Comparison of ENCODE assay signal across 8 cellular contexts in genomic region chr10:97407211-97407951, GRCh38. TPM values are rescaled to one million over a fixed set of nuclear protein-coding genes. Genes with fewer than 3 reads are reported as not detected.
DNase-seq lines count a peak whose midpoint lies in the region; ATAC-seq, FAIRE-seq and TF ChIP-seq lines count a peak whose summit lies in the region.

No MANE protein-coding gene starts in this region.

- no peaks in the 10 kb centered on the region for H3K36me3 ChIP-seq in SK-N-SH (replicated peaks in 1 of 2; ENCODE audit: control insufficient read depth in 1 of 2, insufficient read depth in 2 of 2, low read length in 1 of 2)

- TF ChIP-seq CTCF in 22Rv1 (IDR thresholded peaks at IDR 0.05) (peak; percentile 96), SK-N-SH (IDR thresholded peaks at IDR 0.05) (peak; percentile 96)

- H3K36me3 Mint-ChIP-seq in activated naive CD8-positive, alpha-beta T cell treated with anti-CD3 and anti-CD28 coated beads, Interleukin-2, amount 50 U/mL, for 24 hours (ENCODE audit: low read depth) = no peaks in the 10 kb centered on the region

- H3K4me3 Mint-ChIP-seq in activated naive CD8-positive, alpha-beta T cell treated with anti-CD3 and anti-CD28 coated beads, Interleukin-2, amount 50 U/mL, for 24 hours = no peak overlapping the region

- intact Hi-C loops in Right ventricle myocardium superior (cut with DNase I) = loop anchor here (5.0 kb wide), 1 partner anchor 210 kb away; no protein-coding TSS in a partner anchor

- CTCF ChIA-PET in SK-N-SH (lab: Yijun Ruan, JAX) = interaction anchor here (0.6 to 2.9 kb wide), 21 partner anchors 8 to 323 kb away, joined by 3 to 35 read pairs (median 3); partner anchors contain the start of genes ANKRD2, EXOSC1 and ZDHHC16

- peaks cover 14% of the 10 kb centered on the region for H3K4me1 Mint-ChIP-seq in activated naive CD8-positive, alpha-beta T cell treated with anti-CD3 and anti-CD28 coated beads, Interleukin-2, amount 50 U/mL, for 24 hours

- H3K27me3 ChIP-seq in SK-N-SH (ENCODE audit: insufficient read depth) = no peaks in the 10 kb centered on the region

- peak overlapping the region; percentile 67 for H3K4me2 ChIP-seq in SK-N-SH

- peaks cover 0 to 4% of the 10 kb centered on the region in 2 experiments; a peak in 1 of 4 replicates for H3K4me1 ChIP-seq in SK-N-SH (ENCODE audit: control insufficient read depth in 1 of 2, insufficient read depth in 2 of 2, low read depth in 1 of 2, low read length in 1 of 2)

- peaks cover 7% of the 10 kb centered on the region for H3F3A ChIP-seq in SK-N-SH (replicated peaks; ENCODE audit: insufficient read depth)

- FAIRE-seq in GM12892 (lab: Jason Lieb, UNC) = peak; percentile 93

- H3K9me2 ChIP-seq in SK-N-SH = no peaks in the 10 kb centered on the region

- peak; percentile 59 for TF ChIP-seq RAD21 in SK-N-SH (IDR thresholded peaks at IDR 0.05; ENCODE audit: low read length)

- WGBS in SK-N-SH (ENCODE audit: low lambda C conversion rate) = 0% methylated on average over 6 of the region's 10 CpGs

- H3K27ac Mint-ChIP-seq in activated naive CD8-positive, alpha-beta T cell treated with anti-CD3 and anti-CD28 coated beads, Interleukin-2, amount 50 U/mL, for 24 hours = peak overlapping the region; percentile 71

- peak overlapping the region; percentile 75; the same call in 1 of the 2 replicates for H2AFZ ChIP-seq in SK-N-SH (ENCODE audit: low read depth)

- no peak for TF ChIP-seq EP300 in SK-N-SH (IDR thresholded peaks at IDR 0.05; ENCODE audit: borderline replicate concordance in 1 of 2, low read depth in 1 of 2, low read length in 1 of 2)

- H3K27me3 Mint-ChIP-seq in activated naive CD8-positive, alpha-beta T cell treated with anti-CD3 and anti-CD28 coated beads, Interleukin-2, amount 50 U/mL, for 24 hours = no peaks in the 10 kb centered on the region

- no peaks in the 10 kb centered on the region for H4K20me1 ChIP-seq in SK-N-SH (ENCODE audit: insufficient read depth)

- H3K9me3 Mint-ChIP-seq in activated naive CD8-positive, alpha-beta T cell treated with anti-CD3 and anti-CD28 coated beads, Interleukin-2, amount 50 U/mL, for 24 hours = no peaks in the 10 kb centered on the region

- H3K9ac ChIP-seq in SK-N-SH = no peak overlapping the region

- DNase-seq in GM12892 (ENCODE audit: insufficient read length) = peak; percentile 65
- DNase-seq in NCI-H1092 treated with DMSO at 0.1 percent for 48 hours (lab: John Stamatoyannopoulos, UW) = peak; percentile 84
- peak; percentile 79 for DNase-seq in SK-N-SH
- DNase-seq in activated naive CD8-positive, alpha-beta T cell treated with anti-CD3 and anti-CD28 coated beads, Interleukin-2, amount 50 U/mL, for 24 hours = peak; percentile 63
- DNase-seq in Right ventricle myocardium superior = peak; percentile 48
- DNase-seq in pons (ENCODE audit: low spot score) = peak; percentile 80

- no peaks in the 10 kb centered on the region for H3K79me2 ChIP-seq in SK-N-SH (ENCODE audit: insufficient read depth)

- POLR2A ChIA-PET in SK-N-SH (lab: Yijun Ruan, JAX) = no interaction called here

- 0 out of 2 replicates have a peak overlapping the region, but pooled peaks have one; percentile 8 for H3K27ac ChIP-seq in 22Rv1
- peak overlapping the region in 1 of 2 experiments; percentile 31; a peak in 1 of 4 replicates for H3K27ac ChIP-seq in SK-N-SH (ENCODE audit: low read depth in 2 of 2, low read length in 1 of 2)

- no peaks in the 10 kb centered on the region for H3K9me3 ChIP-seq in SK-N-SH

- ATAC-seq in HG02763 (IDR thresholded peaks at IDR 0.05; ENCODE audit: unreplicated experiment) (peak; percentile 81), Right ventricle myocardium superior (ENCODE audit: poor library complexity) (peak; percentile 90)
- peak; percentile 98 for ATAC-seq in activated naive CD8-positive, alpha-beta T cell treated with anti-CD3 and anti-CD28 coated beads, Interleukin-2, amount 50 U/mL, for 24 hours

- H3K4me3 ChIP-seq in SK-N-SH (ENCODE audit: low read depth in 2 of 2, low read length in 1 of 2) = peak overlapping the region; percentile 28 to 56; a peak in 3 of 4 replicates

- no peak for TF ChIP-seq POLR2A in GM12892 (IDR thresholded peaks at IDR 0.05; ENCODE audit: low read depth, low read length)

TF ChIP-seq in SK-N-SH, 30 proteins besides CTCF, POLR2A, EP300 and RAD21:
- 0 out of 2 replicates have a peak, but pooled peaks have one; percentile 11 for TF ChIP-seq TCF12 (IDR thresholded peaks at IDR 0.05)
- peak; percentile 55 for TF ChIP-seq SMC3 (IDR thresholded peaks at IDR 0.05; ENCODE audit: low read depth, low read length)
- TF ChIP-seq MXI1 (IDR thresholded peaks at IDR 0.05; ENCODE audit: low read depth, low read length) = peak; percentile 69
- TF ChIP-seq NFIC (IDR thresholded peaks at IDR 0.05; ENCODE audit: borderline replicate concordance) = no peak
- TF ChIP-seq ELF1 (IDR thresholded peaks at IDR 0.05) = no peak
TF ChIP-seq in SK-N-SH: peak in this region for 3.

RNA-seq across cellular contexts. Expression of gene RRP12, which starts 6.2 kb away (rescaled TPM):
- 14.5 TPM for polyA plus RNA-seq in GM12892 (2012; ENCODE audit: missing spikeins)
- polyA plus RNA-seq in SK-N-SH (2012; rRNA removed) = 40.9 and 46.4 TPM in 2 replicates
- polyA plus RNA-seq in SK-N-SH (2012; cell fraction: cytosol; rRNA removed) = 21.5 and 26.1 TPM in 2 replicates
- polyA plus RNA-seq in SK-N-SH (2012; cell fraction: nucleus; rRNA removed) = 123 and 132 TPM in 2 replicates
- 10.9 TPM for total RNA-seq in Right ventricle myocardium superior

RNA-seq across cellular contexts. Expression of gene PGAM1, which starts 18.6 kb away (rescaled TPM):
- polyA plus RNA-seq in GM12892 (2012; ENCODE audit: missing spikeins) = 1,051 TPM
- polyA plus RNA-seq in SK-N-SH (2012; rRNA removed) = 398 and 419 TPM in 2 replicates
- 320 and 415 TPM in 2 replicates for polyA plus RNA-seq in SK-N-SH (2012; cell fraction: cytosol; rRNA removed)
- 161 and 207 TPM in 2 replicates for polyA plus RNA-seq in SK-N-SH (2012; cell fraction: nucleus; rRNA removed)
- total RNA-seq in Right ventricle myocardium superior = 187 TPM

RNA-seq across cellular contexts. Expression of gene EXOSC1, which starts 38.4 kb away (rescaled TPM):
- polyA plus RNA-seq in GM12892 (2012; ENCODE audit: missing spikeins) = 63.1 TPM
- polyA plus RNA-seq in SK-N-SH (2012; rRNA removed) = 49.0 and 50.0 TPM in 2 replicates
- polyA plus RNA-seq in SK-N-SH (2012; cell fraction: cytosol; rRNA removed) = 46.6 and 47.9 TPM in 2 replicates
- polyA plus RNA-seq in SK-N-SH (2012; cell fraction: nucleus; rRNA removed) = 25.6 and 31.3 TPM in 2 replicates
- total RNA-seq in Right ventricle myocardium superior = 14.5 TPM

RNA-seq across cellular contexts. Expression of gene ZDHHC16, which starts 38.6 kb away (rescaled TPM):
- 21.8 TPM for polyA plus RNA-seq in GM12892 (2012; ENCODE audit: missing spikeins)
- polyA plus RNA-seq in SK-N-SH (2012; rRNA removed) = 71.5 and 84.2 TPM in 2 replicates
- polyA plus RNA-seq in SK-N-SH (2012; cell fraction: cytosol; rRNA removed) = 48.0 and 62.5 TPM in 2 replicates
- 76.4 and 107 TPM in 2 replicates for polyA plus RNA-seq in SK-N-SH (2012; cell fraction: nucleus; rRNA removed)
- total RNA-seq in Right ventricle myocardium superior = 18.5 TPM
